ENCODE assay signal across 33 cellular contexts in genomic region chr2:199718074-199718473, GRCh38.
"Had no signal": no experiment of that assay in that cellular context is flagged by ENCODE, and none has a peak within 500 bp of the region (broad histone marks: within the 10 kb centered on the region; RNA-seq: fewer than 3 reads in every experiment).

No MANE protein-coding gene starts in this region.

- H3K27me3 ChIP-seq: MG63 had no signal

- H3K9me3 ChIP-seq: MG63 had no signal

- H3K27ac ChIP-seq: KMS-11 had no signal

- H3K4me3 ChIP-seq: MG63 had no signal

- H3K36me3 ChIP-seq: MG63 had no signal

- H3K9ac ChIP-seq: KMS-11 had no signal

- DNase-seq: Karpas-422, Kasumi-1, MG63, MM.1S, MV-4-11, NCI-H1048, NCI-H1092, NCI-H1092 treated with DMSO at 0.1 percent for 48 hours, NCI-H1105, NCI-H1105 treated with DMSO at 0.1 percent for 48 hours, NCI-H1417 treated with DMSO at 0.1 percent for 48 hours, NCI-H1436, NCI-H1436 treated with DMSO at 0.1 percent for 48 hours, NCI-H146, NCI-H1694, NCI-H1694 treated with DMSO at 0.1 percent for 48 hours, NCI-H187, NCI-H187 treated with DMSO at 0.1 percent for 48 hours, NCI-H1930, NCI-H2029, NCI-H2029 treated with DMSO at 0.1 percent for 48 hours, NCI-H2081, NCI-H2081 treated with DMSO at 0.1 percent for 48 hours, NCI-H2107, NCI-H2171, NCI-H2171 treated with DMSO at 0.1 percent for 48 hours, NCI-H2227 treated with DMSO at 0.1 percent for 48 hours, NCI-H226, NCI-H345, NCI-H446, NCI-H446 treated with DMSO at 0.1 percent for 48 hours, NCI-H510A had no signal
